In genomic region chr3:28328188-28329151, GRCh38 we compare ENCODE assay signal across 8 cellular contexts. TPM values are rescaled to one million over a fixed set of nuclear protein-coding genes. Genes with fewer than 3 reads are reported as not detected.
DNase-seq lines count a peak whose midpoint lies in the region; ATAC-seq and TF ChIP-seq lines count a peak whose summit lies in the region.

No MANE protein-coding gene starts in this region.

- no peaks in the 10 kb centered on the region for H3K79me2 ChIP-seq in neural progenitor cell (ENCODE audit: low read depth)

- no peak for ATAC-seq in activated T-helper 17 cell treated with anti-CD3 and anti-CD28 coated beads, Interleukin-2, amount 50 U/mL, for 72 hours (replicated peaks)
- ATAC-seq in GM19328 (IDR thresholded peaks at IDR 0.05; ENCODE audit: unreplicated experiment) = no peak

- peak; percentile 71 for TF ChIP-seq CTCF in C4-2B (conservative IDR thresholded peaks at IDR 0.05)
- peak; percentile 20 for TF ChIP-seq CTCF in GM20000 (IDR thresholded peaks at IDR 0.05; ENCODE audit: extremely low read depth, missing control alignments)
- TF ChIP-seq CTCF in dorsolateral prefrontal cortex (IDR thresholded peaks at IDR 0.05 in 54 of 56, conservative IDR thresholded peaks at IDR 0.05 in 2 of 56; ENCODE audit: low read depth in 1 of 56, partially characterized antibody in 56 of 56) = peak; percentile 56 to 86 (median 76)
- peak; percentile 85 for TF ChIP-seq CTCF in neural progenitor cell (IDR thresholded peaks at IDR 0.05)

- peaks cover 5% of the 10 kb centered on the region for H4K20me1 ChIP-seq in neural progenitor cell (ENCODE audit: low read depth)

- no peaks in the 10 kb centered on the region for H3K27me3 Mint-ChIP-seq in neural progenitor cell (ENCODE audit: insufficient read depth, low read depth)
- no peaks in the 10 kb centered on the region for H3K27me3 Mint-ChIP-seq in activated T-helper 17 cell treated with anti-CD3 and anti-CD28 coated beads, Interleukin-2, amount 50 U/mL, for 72 hours

- no peak overlapping the region for H3K27ac ChIP-seq in C4-2B
- H3K27ac ChIP-seq in dorsolateral prefrontal cortex = no peak overlapping the region
- no peak overlapping the region for H3K27ac ChIP-seq in neural progenitor cell

- DNase-seq in GM20000 (ENCODE audit: low spot score) (no peak), NCI-H748 treated with DMSO at 0.1 percent for 48 hours (lab: John Stamatoyannopoulos, UW) (peak; percentile 8), dorsolateral prefrontal cortex (no peak), neural progenitor cell (ENCODE audit: low spot score) (peak; percentile 16)
- no peak for DNase-seq in activated naive CD4-positive, alpha-beta T cell treated with anti-CD3 and anti-CD28 coated beads, Interleukin-2, amount 50 U/mL, for 16 hours

- H3K9me3 Mint-ChIP-seq in neural progenitor cell = no peaks in the 10 kb centered on the region
- no peaks in the 10 kb centered on the region for H3K9me3 Mint-ChIP-seq in activated T-helper 17 cell treated with anti-CD3 and anti-CD28 coated beads, Interleukin-2, amount 50 U/mL, for 72 hours

- no peak overlapping the region for H2AFZ ChIP-seq in neural progenitor cell (replicated peaks)

- no peak overlapping the region for H3K27ac Mint-ChIP-seq in neural progenitor cell
- no peak overlapping the region for H3K27ac Mint-ChIP-seq in activated T-helper 17 cell treated with anti-CD3 and anti-CD28 coated beads, Interleukin-2, amount 50 U/mL, for 72 hours

- H3K4me2 ChIP-seq in neural progenitor cell = no peak overlapping the region

- H3K9ac ChIP-seq in neural progenitor cell = no peak overlapping the region

- H3F3A ChIP-seq in neural progenitor cell (ENCODE audit: low read depth) = no peaks in the 10 kb centered on the region

- H3K4me1 ChIP-seq in neural progenitor cell = no peaks in the 10 kb centered on the region

- H3K4me1 Mint-ChIP-seq in neural progenitor cell = no peaks in the 10 kb centered on the region
- H3K4me1 Mint-ChIP-seq in activated T-helper 17 cell treated with anti-CD3 and anti-CD28 coated beads, Interleukin-2, amount 50 U/mL, for 72 hours = peaks cover 5% of the 10 kb centered on the region

- intact Hi-C loops in dorsolateral prefrontal cortex (cut with DNase I) = no loop called here

- H3K4me3 ChIP-seq in dorsolateral prefrontal cortex (no peak overlapping the region), neural progenitor cell (no peak overlapping the region)

- H3K27me3 ChIP-seq in dorsolateral prefrontal cortex (no peaks in the 10 kb centered on the region), neural progenitor cell (no peaks in the 10 kb centered on the region)

- no peak overlapping the region for H3K4me3 Mint-ChIP-seq in neural progenitor cell
- H3K4me3 Mint-ChIP-seq in activated T-helper 17 cell treated with anti-CD3 and anti-CD28 coated beads, Interleukin-2, amount 50 U/mL, for 72 hours = no peak overlapping the region

- H3K36me3 ChIP-seq in neural progenitor cell = peaks cover 22% of the 10 kb centered on the region

- peaks cover 5% of the 10 kb centered on the region for H3K36me3 Mint-ChIP-seq in neural progenitor cell
- H3K36me3 Mint-ChIP-seq in activated T-helper 17 cell treated with anti-CD3 and anti-CD28 coated beads, Interleukin-2, amount 50 U/mL, for 72 hours (ENCODE audit: low read depth) = peaks cover 56% of the 10 kb centered on the region

- H3K9me3 ChIP-seq in neural progenitor cell (ENCODE audit: low read depth) = no peaks in the 10 kb centered on the region

RNA-seq across cellular contexts. Expression of gene ZCWPW2, which starts 20.1 kb away (rescaled TPM):
- total RNA-seq in dorsolateral prefrontal cortex (1 to 10 TPM; 3.0 to 9.4 (median 5.4) TPM), neural progenitor cell (ENCODE audit: low replicate concordance) (0.60 and 0.87 TPM in 2 replicates)
- under 1 TPM; 0.22 to 0.37 TPM for total RNA-seq in activated T-helper 17 cell treated with anti-CD3 and anti-CD28 coated beads, Interleukin-2, amount 50 U/mL, for 72 hours

RNA-seq across cellular contexts. Expression of gene AZI2, which starts 20.2 kb away (rescaled TPM):
- total RNA-seq in dorsolateral prefrontal cortex (10 to 100 TPM; 42.8 to 93.5 (median 68.1) TPM), neural progenitor cell (ENCODE audit: low replicate concordance) (61.2 and 74.0 TPM in 2 replicates)
- 10 to 100 TPM; 46.3 to 61.1 TPM for total RNA-seq in activated T-helper 17 cell treated with anti-CD3 and anti-CD28 coated beads, Interleukin-2, amount 50 U/mL, for 72 hours

Comparison
In these comparisons a context has a peak if more than half of its experiments do, and no peak if none do; other contexts are left out.
1. CTCF ChIP-seq: peak in every context shown above with its lines; median percentile 85 in neural progenitor cell; 76 in dorsolateral prefrontal cortex; 71 in C4-2B; 20 in GM20000.
2. DNase-seq: peak in NCI-H748 treated with DMSO at 0.1 percent for 48 hours (single experiment) and neural progenitor cell (single experiment); none in GM20000 (single experiment), dorsolateral prefrontal cortex (0 of 10) and activated naive CD4-positive, alpha-beta T cell treated with anti-CD3 and anti-CD28 coated beads, Interleukin-2, amount 50 U/mL, for 16 hours (single experiment).